In the genomic region with DNA sequence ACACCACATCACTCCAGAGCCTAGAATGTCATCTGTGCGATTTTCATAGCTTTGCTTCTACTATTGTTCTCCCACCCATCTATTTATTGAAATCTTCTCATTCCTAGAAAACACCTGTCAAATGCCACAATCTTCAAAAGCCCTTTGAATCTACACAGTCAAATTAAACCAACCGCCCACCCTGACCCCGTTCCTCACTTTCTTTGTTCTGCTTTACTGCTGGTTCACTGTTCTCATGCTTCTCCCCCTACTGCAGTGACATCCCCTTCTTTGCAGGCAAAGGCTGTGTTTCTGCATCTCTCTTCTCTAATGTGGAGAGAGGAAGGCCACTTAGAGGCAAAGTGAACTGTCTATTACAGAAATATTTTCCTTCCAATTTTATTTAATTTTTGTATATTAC, we compare ENCODE assay signal across 30 cellular contexts.
"Had no signal": no experiment of that assay in that cellular context is flagged by ENCODE, and none has a peak within 500 bp of the region (broad histone marks: within the 10 kb centered on the region; RNA-seq: fewer than 3 reads in every experiment).

No MANE protein-coding gene starts in this region.

- H3K9me3 Mint-ChIP-seq: activated T-cell treated with anti-CD3 and anti-CD28 coated beads, Interleukin-2, amount 50 U/mL, for 24 hours; activated T-cell treated with anti-CD3 and anti-CD28 coated beads, Interleukin-2, amount 50 U/mL, for 72 hours; T-helper 2 cell treated with Interferon-gamma antibody and Interleukin-4, amounts not matched to agents 5 μg/mL and 100 μg/mL, for 36 hours had no signal

- H3K36me3 ChIP-seq: adrenal gland, esophagus muscularis mucosa, gastrocnemius medialis, WERI-Rb-1 had no signal

- H3K4me1 Mint-ChIP-seq: activated B cell treated with CpG ODN at 0.5 μM for 24 hours; activated naive CD4-positive, alpha-beta T cell treated with anti-CD3 and anti-CD28 coated beads, Interleukin-2, amount 10 ng/mL, durations not matched to agents 7 days and 5 days; T-helper 17 cell had no signal

- H3K4me1 ChIP-seq: body of pancreas, esophagus muscularis mucosa, foreskin keratinocyte, gastrocnemius medialis had no signal

- H3K4me3 Mint-ChIP-seq: activated B cell treated with CpG ODN at 0.5 μM for 24 hours; activated naive CD4-positive, alpha-beta T cell treated with anti-CD3 and anti-CD28 coated beads, Interleukin-2, amount 10 ng/mL, durations not matched to agents 7 days and 5 days; activated T-cell treated with anti-CD3 and anti-CD28 coated beads, Interleukin-2, amount 50 U/mL, for 24 hours; activated T-cell treated with anti-CD3 and anti-CD28 coated beads, Interleukin-2, amount 50 U/mL, for 72 hours; effector memory CD8-positive, alpha-beta T cell; T-helper 17 cell; T-helper 2 cell treated with Interferon-gamma antibody and Interleukin-4, amounts not matched to agents 5 μg/mL and 100 μg/mL, for 36 hours had no signal

- H3K4me3 ChIP-seq: adrenal gland, body of pancreas, esophagus muscularis mucosa, gastrocnemius medialis had no signal

- ATAC-seq: body of pancreas; effector memory CD8-positive, alpha-beta T cell; foreskin keratinocyte; gastrocnemius medialis; T-helper 17 cell had no signal

- H3K27ac Mint-ChIP-seq: activated B cell treated with CpG ODN at 0.5 μM for 24 hours; activated naive CD4-positive, alpha-beta T cell treated with anti-CD3 and anti-CD28 coated beads, Interleukin-2, amount 10 ng/mL, durations not matched to agents 7 days and 5 days; activated naive CD4-positive, alpha-beta T cell treated with anti-CD3 and anti-CD28 coated beads, Interleukin-2, amount 50 U/mL, for 72 hours; activated T-cell treated with anti-CD3 and anti-CD28 coated beads, Interleukin-2, amount 50 U/mL, for 24 hours; activated T-cell treated with anti-CD3 and anti-CD28 coated beads, Interleukin-2, amount 50 U/mL, for 72 hours; effector memory CD8-positive, alpha-beta T cell; T-helper 17 cell; T-helper 2 cell treated with Interferon-gamma antibody and Interleukin-4, amounts not matched to agents 5 μg/mL and 100 μg/mL, for 36 hours had no signal

- H3K27ac ChIP-seq: adrenal gland, body of pancreas, esophagus muscularis mucosa, foreskin keratinocyte, gastrocnemius medialis, WERI-Rb-1 had no signal

- DNase-seq: activated B cell treated with CpG ODN at 0.5 μM for 24 hours; activated CD4-positive, alpha-beta T cell treated with anti-CD3 and anti-CD28 coated beads for 48 hours; activated CD4-positive, alpha-beta T cell treated with anti-CD3 and anti-CD28 coated beads, Interleukin-2, amount 50 U/mL, for 1 hour; activated CD4-positive, alpha-beta T cell treated with anti-CD3 and anti-CD28 coated beads, Interleukin-2, amount 50 U/mL, for 48 hours; activated CD8-positive, alpha-beta memory T cell treated with anti-CD3 and anti-CD28 coated beads, Interleukin-2, amount 50 U/mL, for 48 hours; activated gamma-delta T cell; activated naive CD4-positive, alpha-beta T cell; activated naive CD4-positive, alpha-beta T cell treated with anti-CD3 and anti-CD28 coated beads, Interleukin-2, amount 10 ng/mL, durations not matched to agents 7 days and 5 days; activated T-cell treated with anti-CD3 and anti-CD28 coated beads for 4 hours; activated T-cell treated with anti-CD3 and anti-CD28 coated beads, Interleukin-2, amount 50 U/mL, for 24 hours; activated T-cell treated with anti-CD3 and anti-CD28 coated beads, Interleukin-2, amount 50 U/mL, for 72 hours; adrenal gland; amygdala; aorta; body of pancreas; cortex of kidney; dermis blood vessel endothelial cell; effector CD4-positive, alpha-beta T cell; effector memory CD8-positive, alpha-beta T cell; erythroblast; foreskin keratinocyte; gastrocnemius medialis; glutamatergic neuron; T-helper 1 cell; T-helper 17 cell; T1000; WERI-Rb-1 had no signal

- H3K9me3 ChIP-seq: adrenal gland, body of pancreas, gastrocnemius medialis had no signal

- H3K27me3 ChIP-seq: adrenal gland, body of pancreas, esophagus muscularis mucosa, foreskin keratinocyte, gastrocnemius medialis had no signal

- H3K27me3 Mint-ChIP-seq: activated B cell treated with CpG ODN at 0.5 μM for 24 hours; activated naive CD4-positive, alpha-beta T cell treated with anti-CD3 and anti-CD28 coated beads, Interleukin-2, amount 10 ng/mL, durations not matched to agents 7 days and 5 days; T-helper 17 cell had no signal

- H3K36me3 Mint-ChIP-seq: activated naive CD4-positive, alpha-beta T cell treated with anti-CD3 and anti-CD28 coated beads, Interleukin-2, amount 10 ng/mL, durations not matched to agents 7 days and 5 days; activated naive CD4-positive, alpha-beta T cell treated with anti-CD3 and anti-CD28 coated beads, Interleukin-2, amount 50 U/mL, for 72 hours had no signal
